Comparison of ENCODE assay signal across 8 cellular contexts in the genomic region with DNA sequence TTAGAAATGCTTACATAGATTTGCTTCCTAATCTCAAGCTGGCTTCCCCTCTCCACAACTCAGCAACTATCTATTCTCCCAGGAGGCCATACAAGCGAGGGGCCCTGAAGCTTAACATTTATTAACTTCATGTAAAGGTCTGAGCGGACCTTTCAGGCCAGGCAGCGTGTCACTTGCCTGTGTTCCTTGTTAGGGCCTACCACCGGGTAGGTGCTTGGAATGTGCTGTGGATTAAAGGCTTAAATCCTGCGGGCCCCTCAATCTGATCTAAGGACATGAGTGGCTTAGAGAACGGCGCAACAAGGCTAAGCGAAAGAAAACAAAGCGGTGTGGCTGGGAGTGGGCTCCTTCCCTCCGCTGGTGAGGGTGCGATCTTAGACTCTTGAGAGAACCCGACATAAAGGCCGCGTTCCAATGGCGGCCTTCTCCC. TPM values are rescaled to one million over a fixed set of nuclear protein-coding genes. Genes with fewer than 3 reads are reported as not detected.
DNase-seq lines count a peak whose midpoint lies in the region; ATAC-seq, FAIRE-seq and TF ChIP-seq lines count a peak whose summit lies in the region.

No MANE protein-coding gene starts in this region.

- H3K4me1 ChIP-seq in K562 (replicated peaks in 1 of 2; ENCODE audit: control insufficient read depth in 2 of 2, insufficient read depth in 2 of 2, low read length in 2 of 2) (peaks cover 17 to 32% of the 10 kb centered on the region in 2 experiments; a peak in 4 of 5 replicates), HepG2 (ENCODE audit: insufficient read depth, low read length) (peaks cover 63% of the 10 kb centered on the region), tibial nerve (peaks cover 0 to 45% (median 22%) of the 10 kb centered on the region in 4 donors)

- under 1% methylated on average over 15 of the region's 15 CpGs for WGBS in K562 (ENCODE audit: insufficient coverage, low coverage, missing lambda C conversion rate)
- WGBS in HepG2 (ENCODE audit: low lambda C conversion rate), result under 1% methylated on average over 15 of the region's 15 CpGs
- WGBS in tibial nerve, 2 donors, result 3 to 7% methylated on average over 15 of the region's 15 CpGs

- TF ChIP-seq POLR2A in K562 (conservative IDR thresholded peaks at IDR 0.05) (no peak), HepG2 (IDR thresholded peaks at IDR 0.05; ENCODE audit: insufficient read depth in 1 of 2, low read depth in 2 of 2, low read length in 2 of 2) (no peak), tibial nerve (IDR thresholded peaks at IDR 0.05) (no peak)

- TF ChIP-seq CTCF in K562 (IDR thresholded peaks at IDR 0.05 in 2 of 3, conservative IDR thresholded peaks at IDR 0.05 in 1 of 3; ENCODE audit: insufficient read depth in 2 of 3, low read depth in 1 of 3, low read length in 3 of 3), result no peak
- no peak for TF ChIP-seq CTCF in HepG2 (CRISPR knock-in tag; IDR thresholded peaks at IDR 0.05)
- no peak for TF ChIP-seq CTCF in tibial nerve (IDR thresholded peaks at IDR 0.05)

- CTCF ChIA-PET in K562 (lab: Yijun Ruan, JAX; ENCODE audit: low intra/inter-chr PET ratio) (no interaction called here), HepG2 (lab: Yijun Ruan, JAX; ENCODE audit: low intra/inter-chr PET ratio, low total read pairs) (no interaction called here)

- peak; percentile 6 for ATAC-seq in HG03460 (IDR thresholded peaks at IDR 0.05; ENCODE audit: unreplicated experiment)
- peak; percentile 3 for ATAC-seq in K562
- peak; percentile 10 for ATAC-seq in HepG2

- H3K27ac ChIP-seq in K562 (ENCODE audit: extremely low read depth, low read depth, low read length), result peak overlapping the region; percentile 96
- H3K27ac ChIP-seq in HepG2 (ENCODE audit: extremely low read length, insufficient read depth, low read length), result peak overlapping the region; percentile 100
- peak overlapping the region; percentile 97 to 98 (median 98) for H3K27ac ChIP-seq in tibial nerve

- H3K27me3 ChIP-seq in K562 (ENCODE audit: control insufficient read depth in 2 of 2, insufficient read depth in 2 of 2, low read length in 2 of 2) (no peaks in the 10 kb centered on the region), HepG2 (ENCODE audit: control insufficient read depth in 1 of 2, insufficient read depth in 2 of 2, low read length in 2 of 2) (no peaks in the 10 kb centered on the region; a peak in 1 of 5 replicates), tibial nerve (no peaks in the 10 kb centered on the region)

- H3K79me2 ChIP-seq in K562 (ENCODE audit: control insufficient read depth, insufficient read depth, low read length) (peaks cover 65% of the 10 kb centered on the region), HepG2 (ENCODE audit: insufficient read depth, low read length) (peaks cover 53% of the 10 kb centered on the region)

- BruUV-seq in K562 (replicated peaks; lab: Mats Ljungman, UMichigan) (TSS peak; percentile 88), HepG2 (replicated peaks; lab: Mats Ljungman, UMichigan) (TSS peak; percentile 92)

- POLR2A ChIA-PET in K562 (lab: Yijun Ruan, JAX) (interaction anchor here (0.6 to 3.5 kb wide), 18 partner anchors 8 to 765 kb away, joined by 3 to 24 read pairs (median 4); a partner anchor contains a TSS), HepG2 (lab: Yijun Ruan, JAX) (interaction anchor here (0.6 to 5.9 kb wide), 30 partner anchors 8 to 757 kb away, joined by 3 to 116 read pairs (median 8); a partner anchor contains a TSS)

- H2AFZ ChIP-seq in K562 (ENCODE audit: low read depth, low read length) (peak overlapping the region; percentile 83), HepG2 (ENCODE audit: low read length) (no peak overlapping the region)

- intact Hi-C loops in K562 (cut with micrococcal nuclease) (loop anchor here (1.0 to 5.0 kb wide), 3 partner anchors 25 to 104 kb away; a partner anchor contains a TSS), HepG2 (cut with micrococcal nuclease; ENCODE audit: unreplicated experiment) (loop anchor here (1.0 to 5.0 kb wide), 3 partner anchors 25 to 88 kb away; a partner anchor contains a TSS)

- H3K36me3 ChIP-seq in K562 (ENCODE audit: control insufficient read depth, insufficient read depth, low read length) (peaks cover 26% of the 10 kb centered on the region), HepG2 (replicated peaks in 1 of 2; ENCODE audit: control insufficient read depth in 1 of 2, insufficient read depth in 2 of 2, low read length in 2 of 2) (no peaks in the 10 kb centered on the region), tibial nerve (no peaks in the 10 kb centered on the region)

- TF ChIP-seq RAD21 in K562 (CRISPR knock-in tag; conservative IDR thresholded peaks at IDR 0.05 in 1 of 2, IDR thresholded peaks at IDR 0.05 in 1 of 2) (no peak), HepG2 (CRISPR knock-in tag; IDR thresholded peaks at IDR 0.05) (no peak)

- DNase-seq in COLO668 (lab: John Stamatoyannopoulos, UW; ENCODE audit: unreplicated experiment) (peak; percentile 34), K562 (ENCODE audit: extremely low read depth in 1 of 4, low spot score in 3 of 4) (no peak), HepG2 (ENCODE audit: low spot score) (no peak), tibial nerve (ENCODE audit: low spot score in 2 of 2) (peak in 1 of 2 donors; percentile 10), amygdala (lab: John Stamatoyannopoulos, UW) (no peak), NCI-H2029 (lab: John Stamatoyannopoulos, UW) (no peak), GM19239 (ENCODE audit: insufficient read length, low spot score) (no peak)

- H3K9ac ChIP-seq in K562 (ENCODE audit: insufficient read depth in 1 of 2, low read depth in 2 of 2, low read length in 2 of 2) (peak overlapping the region; percentile 97 to 100), HepG2 (ENCODE audit: insufficient read depth, low read depth, low read length) (peak overlapping the region; percentile 99)

- no peaks in the 10 kb centered on the region for H3K9me1 ChIP-seq in K562 (ENCODE audit: control insufficient read depth, insufficient read depth, low read length)

- H3K9me3 ChIP-seq in K562 (replicated peaks; ENCODE audit: control insufficient read depth, insufficient read depth, low read depth, low read length) (no peaks in the 10 kb centered on the region), HepG2 (ENCODE audit: low read length) (no peaks in the 10 kb centered on the region), tibial nerve (no peaks in the 10 kb centered on the region)

- peak overlapping the region; percentile 95 for H3K4me2 ChIP-seq in K562 (ENCODE audit: insufficient read depth, low read length)
- H3K4me2 ChIP-seq in HepG2 (ENCODE audit: low read depth, low read length), result peak overlapping the region; percentile 78

- FAIRE-seq in K562 (lab: Jason Lieb, UNC) (no peak), HepG2 (lab: Jason Lieb, UNC) (no peak), GM19239 (lab: Jason Lieb, UNC) (no peak)

- H3K4me3 ChIP-seq in K562 (peak overlapping the region; percentile 81), HepG2 (replicated peaks in 1 of 3; ENCODE audit: insufficient read depth in 1 of 3, low read depth in 2 of 3, low read length in 3 of 3) (peak overlapping the region; percentile 90 to 95 (median 94)), tibial nerve (peak overlapping the region; percentile 93 to 97 (median 94))

- in situ Hi-C loops in K562 (cut with MboI) (no loop called here), HepG2 (cut with HindIII; ENCODE audit: extremely low pct_ligation_motif_present, low pct_unique_long_range_greater_than_20kb) (loop anchor here (5.0 kb wide), 1 partner anchor 89 kb away; a partner anchor contains a TSS)

- no peak for TF ChIP-seq EP300 in K562 (IDR thresholded peaks at IDR 0.05; ENCODE audit: low read length)
- TF ChIP-seq EP300 in HepG2 (IDR thresholded peaks at IDR 0.05; ENCODE audit: low read depth in 2 of 2, low read length in 2 of 2), result no peak
- TF ChIP-seq EP300 in HepG2 (CRISPR knock-in tag; IDR thresholded peaks at IDR 0.05; ENCODE audit: borderline replicate concordance), result no peak
- TF ChIP-seq EP300 in tibial nerve (IDR thresholded peaks at IDR 0.05), result no peak

- H4K20me1 ChIP-seq in K562 (replicated peaks; ENCODE audit: control insufficient read depth, insufficient read depth, low read length), result peaks cover 14% of the 10 kb centered on the region
- H4K20me1 ChIP-seq in HepG2 (ENCODE audit: insufficient read depth, low read length), result peaks cover 14% of the 10 kb centered on the region

RNA-seq across cellular contexts. Expression of a gene that starts 0.7 kb away (rescaled TPM):
- total RNA-seq in K562 (2011; cell fraction: chromatin; rRNA removed; ENCODE audit: low replicate concordance), result 32.9 and 85.4 TPM in 2 replicates
- total RNA-seq in K562 (2011; cell fraction: nucleolus; rRNA removed), result 16.3 and 16.7 TPM in 2 replicates
- 26.3 and 29.2 TPM in 2 replicates for total RNA-seq in K562 (2011; cell fraction: nucleoplasm; rRNA removed)
- total RNA-seq in K562 (2014; rRNA removed), result 115 and 123 TPM in 2 replicates
- 286 and 341 TPM in 2 replicates for total RNA-seq in K562 (2014; rRNA removed; fragmentation: Illumina TruSeq; extraction: Trizol)
- total RNA-seq in K562 (2015; rRNA removed; fragmentation: Illumina TruSeq; extraction: Trizol), result 187 and 222 TPM in 2 replicates
- 274 and 277 TPM in 2 replicates for total RNA-seq in K562 (2021)
- polyA plus RNA-seq in K562 (2011; rRNA removed), result 76.7 and 148 TPM in 2 replicates
- 19.8 and 23.2 TPM in 2 replicates for polyA plus RNA-seq in K562 (2011; cell fraction: cytosol; rRNA removed)
- polyA plus RNA-seq in K562 (2011; cell fraction: nucleus; rRNA removed), result 14.9 and 22.1 TPM in 2 replicates
- 104 and 175 TPM in 2 replicates for polyA plus RNA-seq in K562 (2012)
- 132 and 161 TPM in 2 replicates for polyA plus RNA-seq in K562 (2014; fragmentation: Illumina TruSeq; extraction: Trizol)
- polyA plus RNA-seq in K562 (2014; fragmentation: Nextera tagmentation; extraction: Ambion mirVana), result 10 to 100 TPM; 90.3 to 93.0 TPM
- polyA plus RNA-seq in K562 (2014; rRNA removed), result 118 and 128 TPM in 2 replicates
- 210 and 254 TPM in 2 replicates for polyA minus RNA-seq in K562 (2011; rRNA and poly(A)+ RNA removed)
- polyA minus RNA-seq in K562 (2011; cell fraction: cytosol; rRNA and poly(A)+ RNA removed), result 77.0 and 111 TPM in 2 replicates
- 14.8 and 31.1 TPM in 2 replicates for polyA minus RNA-seq in K562 (2011; cell fraction: nucleus; rRNA and poly(A)+ RNA removed)
- total RNA-seq in HepG2 (2016; rRNA removed; fragmentation: Illumina TruSeq; extraction: Trizol), result 231 and 359 TPM in 2 replicates
- total RNA-seq in HepG2 (2016; cell fraction: cytosol; rRNA removed; fragmentation: Illumina TruSeq; extraction: Trizol; ENCODE audit: low read depth), result 16.8 and 19.8 TPM in 2 replicates
- total RNA-seq in HepG2 (2016; cell fraction: insoluble cytoplasmic fraction; rRNA removed; fragmentation: Illumina TruSeq; extraction: Trizol), result 234 and 349 TPM in 2 replicates
- total RNA-seq in HepG2 (2016; cell fraction: membrane; rRNA removed; fragmentation: Illumina TruSeq; extraction: Trizol), result 31.3 and 31.7 TPM in 2 replicates
- 93.9 and 106 TPM in 2 replicates for total RNA-seq in HepG2 (2016; cell fraction: nucleus; rRNA removed; fragmentation: Illumina TruSeq; extraction: Trizol)
- 21.7 and 36.6 TPM in 2 replicates for polyA plus RNA-seq in HepG2 (2011; rRNA removed)
- 10.5 and 18.6 TPM in 2 replicates for polyA plus RNA-seq in HepG2 (2011; cell fraction: cytosol; rRNA removed)
- polyA plus RNA-seq in HepG2 (2011; cell fraction: nucleus; rRNA removed), result 6.5 and 10.0 TPM in 2 replicates
- 115 and 141 TPM in 2 replicates for polyA plus RNA-seq in HepG2 (2012)
- 9.3 and 9.9 TPM in 2 replicates for polyA plus RNA-seq in HepG2 (2016; cell fraction: cytosol; fragmentation: Illumina TruSeq; extraction: Trizol; ENCODE audit: low read depth)
- polyA plus RNA-seq in HepG2 (2016; cell fraction: insoluble cytoplasmic fraction; fragmentation: Illumina TruSeq; extraction: Trizol; ENCODE audit: low read depth), result 317 and 331 TPM in 2 replicates
- 25.5 and 28.6 TPM in 2 replicates for polyA plus RNA-seq in HepG2 (2016; cell fraction: membrane; fragmentation: Illumina TruSeq; extraction: Trizol; ENCODE audit: low read depth)
- 160 and 171 TPM in 2 replicates for polyA plus RNA-seq in HepG2 (2016; cell fraction: nucleus; fragmentation: Illumina TruSeq; extraction: Trizol; ENCODE audit: insufficient read depth, low read depth)
- 16.3 and 24.3 TPM in 2 replicates for polyA minus RNA-seq in HepG2 (2011; rRNA and poly(A)+ RNA removed; ENCODE audit: low replicate concordance)
- 45.8 and 50.3 TPM in 2 replicates for polyA minus RNA-seq in HepG2 (2011; cell fraction: cytosol; rRNA and poly(A)+ RNA removed)
- 27.4 and 38.4 TPM in 2 replicates for polyA minus RNA-seq in HepG2 (2011; cell fraction: nucleus; rRNA and poly(A)+ RNA removed)
- 10 to 100 TPM; 32.8 to 48.3 (median 45.4) TPM for total RNA-seq in tibial nerve

RNA-seq across cellular contexts. Expression of a gene that starts 24.8 kb away (rescaled TPM):
- 5.5 and 11.3 TPM in 2 replicates for total RNA-seq in K562 (2011; cell fraction: chromatin; rRNA removed; ENCODE audit: low replicate concordance)
- 8.7 and 9.8 TPM in 2 replicates for total RNA-seq in K562 (2011; cell fraction: nucleolus; rRNA removed)
- 9.6 and 10.3 TPM in 2 replicates for total RNA-seq in K562 (2011; cell fraction: nucleoplasm; rRNA removed)
- total RNA-seq in K562 (2014; rRNA removed) (11.9 and 15.4 TPM in 2 replicates), K562 (2014; rRNA removed; fragmentation: Illumina TruSeq; extraction: Trizol) (51.8 and 65.9 TPM in 2 replicates), K562 (2015; rRNA removed; fragmentation: Illumina TruSeq; extraction: Trizol) (43.6 and 45.5 TPM in 2 replicates), K562 (2021) (34.9 and 37.6 TPM in 2 replicates), HepG2 (2016; rRNA removed; fragmentation: Illumina TruSeq; extraction: Trizol) (40.7 and 54.8 TPM in 2 replicates), tibial nerve (1 to 10 TPM; 7.4 to 9.0 (median 8.3) TPM)
- polyA plus RNA-seq in K562 (2011; rRNA removed) (78.7 and 85.1 TPM in 2 replicates), K562 (2014; fragmentation: Illumina TruSeq; extraction: Trizol) (58.4 and 69.8 TPM in 2 replicates), K562 (2014; fragmentation: Nextera tagmentation; extraction: Ambion mirVana) (100 to 1,000 TPM; 144 to 146 TPM), K562 (2014; rRNA removed) (46.6 and 47.2 TPM in 2 replicates), HepG2 (2011; rRNA removed) (44.5 and 48.2 TPM in 2 replicates)
- polyA plus RNA-seq in K562 (2011; cell fraction: cytosol; rRNA removed), result 43.7 and 46.9 TPM in 2 replicates
- polyA plus RNA-seq in K562 (2011; cell fraction: nucleus; rRNA removed), result 15.9 and 16.3 TPM in 2 replicates
- 43.2 and 76.9 TPM in 2 replicates for polyA plus RNA-seq in K562 (2012)
- polyA minus RNA-seq in K562 (2011; rRNA and poly(A)+ RNA removed), result 27.9 and 30.5 TPM in 2 replicates
- 15.1 and 15.7 TPM in 2 replicates for polyA minus RNA-seq in K562 (2011; cell fraction: cytosol; rRNA and poly(A)+ RNA removed)
- polyA minus RNA-seq in K562 (2011; cell fraction: nucleus; rRNA and poly(A)+ RNA removed), result 1.6 and 5.8 TPM in 2 replicates
- total RNA-seq in HepG2 (2016; cell fraction: cytosol; rRNA removed; fragmentation: Illumina TruSeq; extraction: Trizol; ENCODE audit: low read depth), result 11.6 and 12.4 TPM in 2 replicates
- 41.5 and 61.2 TPM in 2 replicates for total RNA-seq in HepG2 (2016; cell fraction: insoluble cytoplasmic fraction; rRNA removed; fragmentation: Illumina TruSeq; extraction: Trizol)
- 15.4 and 19.1 TPM in 2 replicates for total RNA-seq in HepG2 (2016; cell fraction: membrane; rRNA removed; fragmentation: Illumina TruSeq; extraction: Trizol)
- 11.7 and 15.9 TPM in 2 replicates for total RNA-seq in HepG2 (2016; cell fraction: nucleus; rRNA removed; fragmentation: Illumina TruSeq; extraction: Trizol)
- polyA plus RNA-seq in HepG2 (2011; cell fraction: cytosol; rRNA removed), result 26.9 and 28.7 TPM in 2 replicates
- 4.3 and 8.5 TPM in 2 replicates for polyA plus RNA-seq in HepG2 (2011; cell fraction: nucleus; rRNA removed)
- 29.4 and 34.7 TPM in 2 replicates for polyA plus RNA-seq in HepG2 (2012)
- polyA plus RNA-seq in HepG2 (2016; cell fraction: cytosol; fragmentation: Illumina TruSeq; extraction: Trizol; ENCODE audit: low read depth), result 5.9 and 7.2 TPM in 2 replicates
- 53.3 and 59.8 TPM in 2 replicates for polyA plus RNA-seq in HepG2 (2016; cell fraction: insoluble cytoplasmic fraction; fragmentation: Illumina TruSeq; extraction: Trizol; ENCODE audit: low read depth)
- 12.2 and 14.0 TPM in 2 replicates for polyA plus RNA-seq in HepG2 (2016; cell fraction: membrane; fragmentation: Illumina TruSeq; extraction: Trizol; ENCODE audit: low read depth)
- 27.5 and 29.2 TPM in 2 replicates for polyA plus RNA-seq in HepG2 (2016; cell fraction: nucleus; fragmentation: Illumina TruSeq; extraction: Trizol; ENCODE audit: insufficient read depth, low read depth)
- polyA minus RNA-seq in HepG2 (2011; rRNA and poly(A)+ RNA removed; ENCODE audit: low replicate concordance), result 14.3 and 19.3 TPM in 2 replicates
- polyA minus RNA-seq in HepG2 (2011; cell fraction: cytosol; rRNA and poly(A)+ RNA removed), result 12.7 and 13.7 TPM in 2 replicates
- 2.6 and 4.4 TPM in 2 replicates for polyA minus RNA-seq in HepG2 (2011; cell fraction: nucleus; rRNA and poly(A)+ RNA removed)
